Comparison of ENCODE assay signal across 21 cellular contexts in genomic region chr22:48871176-48871840, GRCh38.
A peak's percentile ranks its signal among the peaks of the same experiment; 100 is the strongest.
DNase-seq lines count a peak whose midpoint lies in the region; ATAC-seq and TF ChIP-seq lines count a peak whose summit lies in the region.
"Had no signal": no experiment of that assay in that cellular context is flagged by ENCODE, and none has a peak within 500 bp of the region (broad histone marks: within the 10 kb centered on the region; RNA-seq: fewer than 3 reads in every experiment).

No MANE protein-coding gene starts in this region.

- TF ChIP-seq POLR2A in spleen (IDR thresholded peaks at IDR 0.05) = no peak

- 72 to 83% (median 78%) methylated on average over 12 of the region's 12 CpGs for WGBS in spleen, 5 donors

- no peaks in the 10 kb centered on the region for H3K4me1 ChIP-seq in left ventricle myocardium inferior
- H3K4me1 ChIP-seq in right atrium auricular region = no peaks in the 10 kb centered on the region
- no peaks in the 10 kb centered on the region for H3K4me1 ChIP-seq in spleen
- H3K4me1 ChIP-seq: HAP-1, SJCRH30 had no signal

- DNase-seq in left ventricle myocardium inferior = peak; percentile 5
- no peak for DNase-seq in right atrium auricular region (ENCODE audit: low spot score)
- no peak for DNase-seq in SK-N-MC (ENCODE audit: low read depth, low spot score)
- peak; percentile 59 for DNase-seq in mesenteric fat pad (ENCODE audit: low spot score)
- peak; percentile 37 for DNase-seq in spleen
- no peak for DNase-seq in hepatic stellate cell (ENCODE audit: low spot score)
- DNase-seq in EL = no peak
- DNase-seq: Calu3, DMS79 treated with DMSO at 0.1 percent for 48 hours, HFFc6, KBM-7, MG63, NCI-H1105 treated with DMSO at 0.1 percent for 48 hours, NCI-H2029, NCI-H226, NCI-H510A, NCI-H748 treated with DMSO at 0.1 percent for 48 hours, SJCRH30 had no signal

- intact Hi-C loops in left ventricle myocardium inferior (cut with micrococcal nuclease) = no loop called here
- intact Hi-C loops in spleen (cut with DNase I; ENCODE audit: low total_unique reads) = no loop called here

- H3K36me3 ChIP-seq in left ventricle myocardium inferior = no peaks in the 10 kb centered on the region
- no peaks in the 10 kb centered on the region for H3K36me3 ChIP-seq in right atrium auricular region
- no peaks in the 10 kb centered on the region for H3K36me3 ChIP-seq in SK-N-MC (ENCODE audit: insufficient read depth, low read length)
- no peaks in the 10 kb centered on the region for H3K36me3 ChIP-seq in spleen
- H3K36me3 ChIP-seq: HAP-1, MG63, SJCRH30 had no signal

- TF ChIP-seq CTCF in left ventricle myocardium inferior (IDR thresholded peaks at IDR 0.05; ENCODE audit: borderline replicate concordance) (no peak), right atrium auricular region (IDR thresholded peaks at IDR 0.05) (no peak), spleen (IDR thresholded peaks at IDR 0.05 in 8 of 11, conservative IDR thresholded peaks at IDR 0.05 in 3 of 11) (no peak)

- no peak overlapping the region for H3K4me3 ChIP-seq in left ventricle myocardium inferior
- no peak overlapping the region for H3K4me3 ChIP-seq in right atrium auricular region
- H3K4me3 ChIP-seq in SK-N-MC = no peak overlapping the region
- H3K4me3 ChIP-seq in spleen = no peak overlapping the region
- H3K4me3 ChIP-seq: GM23338, HAP-1, MG63, SJCRH30 had no signal

- H3K9ac ChIP-seq in SK-N-MC (ENCODE audit: insufficient read length) = peak overlapping the region; percentile 66

- H3K27ac ChIP-seq in left ventricle myocardium inferior (replicated peaks) (no peak overlapping the region), right atrium auricular region (no peak overlapping the region), SK-N-MC (peak overlapping the region; percentile 93), spleen (no peak overlapping the region)
- H3K27ac ChIP-seq: SJCRH30 had no signal

- ATAC-seq in HG02981 (IDR thresholded peaks at IDR 0.05; ENCODE audit: unreplicated experiment) = no peak

- peaks cover 12% of the 10 kb centered on the region for H3K9me3 ChIP-seq in left ventricle myocardium inferior (replicated peaks)
- H3K9me3 ChIP-seq in right atrium auricular region = peaks cover 0 to 10% of the 10 kb centered on the region in 2 donors
- H3K9me3 ChIP-seq in SK-N-MC (ENCODE audit: low read depth, low read length) = no peaks in the 10 kb centered on the region; the same call in 1 of the 2 replicates
- peaks cover 0 to 20% (median 9%) of the 10 kb centered on the region in 8 donors for H3K9me3 ChIP-seq in spleen
- H3K9me3 ChIP-seq: HAP-1, MG63, SJCRH30 had no signal

- H3K27me3 ChIP-seq in left ventricle myocardium inferior (ENCODE audit: low read depth) (peaks cover 67% of the 10 kb centered on the region), right atrium auricular region (no peaks in the 10 kb centered on the region), spleen (replicated peaks in 1 of 7) (peaks cover 0 to 44% (median 0%) of the 10 kb centered on the region in 7 donors)
- H3K27me3 ChIP-seq: MG63 had no signal

Comparison
In these comparisons a context has a peak if more than half of its experiments do, and no peak if none do; other contexts are left out.
1. DNase-seq: peak in left ventricle myocardium inferior (single experiment), mesenteric fat pad (single experiment) and spleen (single experiment); none in right atrium auricular region (single experiment), SK-N-MC (single experiment), hepatic stellate cell (single experiment) and EL (single experiment).